In genomic region chr1:236686815-236687160, GRCh38 we compare ENCODE assay signal across 1 cellular context.
TF ChIP-seq lines count a peak whose summit lies in the region.

No MANE protein-coding gene starts in this region.

TF ChIP-seq in H1, 55 proteins besides CTCF, POLR2A, EP300 and RAD21 (continued from another document):
- TF ChIP-seq CHD2 (IDR thresholded peaks at IDR 0.05; ENCODE audit: low read length) (no peak), HDAC2 (IDR thresholded peaks at IDR 0.05; ENCODE audit: borderline replicate concordance in 1 of 2, low read depth in 2 of 2, low read length in 2 of 2) (peak in 1 of 2 experiments; percentile 51; a peak in 1 of 4 replicates), PHF8 (conservative IDR thresholded peaks at IDR 0.05; ENCODE audit: low read depth, low read length) (0 out of 2 replicates have a peak, but pooled peaks have one; percentile 2)
TF ChIP-seq in H1: peak in this region for 5.
